ENCODE assay signal across 22 cellular contexts in genomic region chr6:144497650-144498049, GRCh38.
DNase-seq lines count a peak whose midpoint lies in the region; ATAC-seq and TF ChIP-seq lines count a peak whose summit lies in the region.
"Had no signal": no experiment of that assay in that cellular context is flagged by ENCODE, and none has a peak within 500 bp of the region (broad histone marks: within the 10 kb centered on the region; RNA-seq: fewer than 3 reads in every experiment).

No MANE protein-coding gene starts in this region.

- H3K56ac ChIP-seq in IMR-90 (ENCODE audit: extremely low read depth, insufficient read depth, low read length) = no peak overlapping the region

- no peak overlapping the region for H4K8ac ChIP-seq in IMR-90 (ENCODE audit: low read depth in 2 of 2, low read length in 2 of 2)

- H3K79me2 ChIP-seq in SK-N-SH (ENCODE audit: insufficient read depth) = no peaks in the 10 kb centered on the region

- H3K27ac ChIP-seq in SK-N-SH (ENCODE audit: low read depth in 2 of 2, low read length in 1 of 2) = no peak overlapping the region
- H3K27ac ChIP-seq in IMR-90 (ENCODE audit: insufficient read depth, low read length) = no peak overlapping the region
- no peak overlapping the region for H3K27ac ChIP-seq in uterus
- no peak overlapping the region for H3K27ac ChIP-seq in thyroid gland
- H3K27ac ChIP-seq: 22Rv1; BLaER1 treated with 17β-estradiol and CSF1 and Interleukin-3, amounts not matched to agents 10 nM and 100 nM; KMS-11 had no signal

- no peak overlapping the region for H2AK9ac ChIP-seq in IMR-90 (replicated peaks; ENCODE audit: low read depth, low read length, poor library complexity)

- H3K23ac ChIP-seq in IMR-90 (ENCODE audit: low read depth, low read length) = no peak overlapping the region

- H2BK20ac ChIP-seq in IMR-90 (ENCODE audit: low read depth, low read length) = no peak overlapping the region

- H3K9ac ChIP-seq in SK-N-SH = no peak overlapping the region
- H3K9ac ChIP-seq in IMR-90 (ENCODE audit: low read depth, low read length) = no peak overlapping the region
- H3K9ac ChIP-seq: BLaER1 treated with 17β-estradiol and CSF1 and Interleukin-3, amounts not matched to agents 10 nM and 100 nM; KMS-11 had no signal

- H2BK15ac ChIP-seq in IMR-90 (ENCODE audit: low read depth, low read length) = no peak overlapping the region

- no peaks in the 10 kb centered on the region for H3K9me2 ChIP-seq in SK-N-SH

- WGBS in SK-N-SH (ENCODE audit: low lambda C conversion rate) = 22% methylated on average over 1 of the region's 1 CpG
- WGBS in IMR-90 (ENCODE audit: extremely low coverage in 2 of 2, insufficient read length in 1 of 2), 2 experiments = no CpG with 5 or more reads among the region's 1 CpG
- 82 to 91% methylated on average over 1 of the region's 1 CpG for WGBS in thyroid gland, 2 donors

- peaks cover 30 to 34% of the 10 kb centered on the region in 2 donors for H3K4me1 Mint-ChIP-seq in natural killer cell
- H3K4me1 Mint-ChIP-seq: H9 had no signal

- DNase-seq in SK-N-SH = no peak
- peak; percentile 14 for DNase-seq in IMR-90
- DNase-seq in amniotic epithelial cell (ENCODE audit: low read depth) = peak; percentile 65
- DNase-seq in natural killer cell = no peak
- no peak for DNase-seq in uterus
- no peak for DNase-seq in cerebellar nuclear complex (lab: John Stamatoyannopoulos, UW)
- DNase-seq in thyroid gland = no peak
- DNase-seq: COR-L47, DMS153, H9, MG63, NCI-H1092 treated with DMSO at 0.1 percent for 48 hours, NCI-H187, NCI-H2171, NCI-H446 treated with DMSO at 0.1 percent for 48 hours, NCI-H774 had no signal

- H3K14ac ChIP-seq in IMR-90 (replicated peaks; ENCODE audit: low read depth, low read length) = no peak overlapping the region

- H2AFZ ChIP-seq in SK-N-SH (ENCODE audit: low read depth) = no peak overlapping the region
- H2AFZ ChIP-seq in IMR-90 (replicated peaks; ENCODE audit: low read length, poor library complexity) = no peak overlapping the region

- no peak for TF ChIP-seq RAD21 in SK-N-SH (IDR thresholded peaks at IDR 0.05; ENCODE audit: low read length)
- no peak for TF ChIP-seq RAD21 in IMR-90 (IDR thresholded peaks at IDR 0.05; ENCODE audit: low read length)

- H3K4me1 ChIP-seq in SK-N-SH (ENCODE audit: control insufficient read depth in 1 of 2, insufficient read depth in 2 of 2, low read depth in 1 of 2, low read length in 1 of 2) (no peaks in the 10 kb centered on the region), IMR-90 (ENCODE audit: control insufficient read depth, insufficient read depth, low read length) (no peaks in the 10 kb centered on the region), uterus (no peaks in the 10 kb centered on the region), thyroid gland (no peaks in the 10 kb centered on the region)
- H3K4me1 ChIP-seq: BLaER1 treated with 17β-estradiol and CSF1 and Interleukin-3, amounts not matched to agents 10 nM and 100 nM had no signal

- no peak for TF ChIP-seq EP300 in SK-N-SH (IDR thresholded peaks at IDR 0.05; ENCODE audit: borderline replicate concordance in 1 of 2, low read depth in 1 of 2, low read length in 1 of 2)

- H3K4me3 ChIP-seq in SK-N-SH (ENCODE audit: low read depth in 2 of 2, low read length in 1 of 2) (no peak overlapping the region), IMR-90 (ENCODE audit: insufficient read depth, low read depth, low read length) (no peak overlapping the region), uterus (no peak overlapping the region), thyroid gland (replicated peaks in 1 of 3) (no peak overlapping the region)
- H3K4me3 ChIP-seq: BLaER1 treated with 17β-estradiol and CSF1 and Interleukin-3, amounts not matched to agents 10 nM and 100 nM; MG63 had no signal

- no TSS peak for BruUV-seq in IMR-90 (replicated peaks; lab: Mats Ljungman, UMichigan)

- no peak overlapping the region for H3K18ac ChIP-seq in IMR-90 (ENCODE audit: low read depth, low read length)

- H3K27me3 ChIP-seq in SK-N-SH (ENCODE audit: insufficient read depth) = no peaks in the 10 kb centered on the region
- no peaks in the 10 kb centered on the region for H3K27me3 ChIP-seq in IMR-90 (ENCODE audit: control insufficient read depth, insufficient read depth, low read length)
- H3K27me3 ChIP-seq in uterus = no peaks in the 10 kb centered on the region
- H3K27me3 ChIP-seq in thyroid gland = no peaks in the 10 kb centered on the region
- H3K27me3 ChIP-seq: BLaER1 treated with 17β-estradiol and CSF1 and Interleukin-3, amounts not matched to agents 10 nM and 100 nM; MG63 had no signal

- peaks cover 6 to 8% of the 10 kb centered on the region in 2 experiments; a peak in 2 of 4 replicates for H3K79me1 ChIP-seq in IMR-90 (ENCODE audit: low read depth in 1 of 2, low read length in 2 of 2)

- dilution Hi-C loops in IMR-90 (cut with HindIII; ENCODE audit: low sequenced_read_pairs, unreplicated experiment) = no loop called here

- no peak overlapping the region for H3K4me3 Mint-ChIP-seq in natural killer cell
- H3K4me3 Mint-ChIP-seq: H9 had no signal

- H3K27ac Mint-ChIP-seq in natural killer cell = peak overlapping the region; percentile 75 to 77
- H3K27ac Mint-ChIP-seq: H9 had no signal

- H3K36me3 Mint-ChIP-seq in natural killer cell = peaks cover 14% of the 10 kb centered on the region

- H3K9me1 ChIP-seq in IMR-90 (ENCODE audit: insufficient read depth, low read length) = peaks cover 3% of the 10 kb centered on the region; the same call in 1 of the 2 replicates

- H3K4me2 ChIP-seq in SK-N-SH (no peak overlapping the region), IMR-90 (ENCODE audit: low read depth, low read length) (no peak overlapping the region)
- H3K4me2 ChIP-seq: BLaER1 treated with 17β-estradiol and CSF1 and Interleukin-3, amounts not matched to agents 10 nM and 100 nM; KMS-11 had no signal

- intact Hi-C loops in IMR-90 (cut with micrococcal nuclease) = no loop called here
- intact Hi-C loops in natural killer cell (cut with micrococcal nuclease) = no loop called here
- intact Hi-C loops in uterus (cut with DNase I; ENCODE audit: low total_unique reads) = no loop called here
- intact Hi-C loops in thyroid gland (cut with DNase I) = no loop called here

- no peak overlapping the region for H2AK5ac ChIP-seq in IMR-90 (ENCODE audit: low read depth, low read length)

- no peak overlapping the region for H4K91ac ChIP-seq in IMR-90 (ENCODE audit: insufficient read depth, low read depth, low read length)

- H3K36me3 ChIP-seq in SK-N-SH (replicated peaks in 1 of 2; ENCODE audit: control insufficient read depth in 1 of 2, insufficient read depth in 2 of 2, low read length in 1 of 2) (no peaks in the 10 kb centered on the region), IMR-90 (ENCODE audit: control insufficient read depth, insufficient read depth, low read length) (peaks cover 12% of the 10 kb centered on the region; the same call in 1 of the 2 replicates), uterus (no peaks in the 10 kb centered on the region), thyroid gland (peaks cover 16 to 19% of the 10 kb centered on the region in 2 donors)

- TF ChIP-seq CTCF in SK-N-SH (IDR thresholded peaks at IDR 0.05) (no peak), IMR-90 (conservative IDR thresholded peaks at IDR 0.05; ENCODE audit: low read depth, low read length) (no peak), natural killer cell (IDR thresholded peaks at IDR 0.05) (no peak), uterus (IDR thresholded peaks at IDR 0.05) (no peak), thyroid gland (IDR thresholded peaks at IDR 0.05) (no peak)

- H3K9me3 ChIP-seq in SK-N-SH = no peaks in the 10 kb centered on the region
- no peaks in the 10 kb centered on the region for H3K9me3 ChIP-seq in IMR-90 (ENCODE audit: control insufficient read depth, insufficient read depth, low read length)
- H3K9me3 ChIP-seq in uterus = no peaks in the 10 kb centered on the region
- H3K9me3 ChIP-seq in thyroid gland = no peaks in the 10 kb centered on the region
- H3K9me3 ChIP-seq: MG63 had no signal

- peaks cover 5% of the 10 kb centered on the region for H3F3A ChIP-seq in SK-N-SH (replicated peaks; ENCODE audit: insufficient read depth)

- in situ Hi-C loops in IMR-90 (cut with MboI; ENCODE audit: low sequenced_read_pairs) = no loop called here

- TF ChIP-seq POLR2A in IMR-90 (IDR thresholded peaks at IDR 0.05; ENCODE audit: low read depth, low read length) (no peak), uterus (IDR thresholded peaks at IDR 0.05) (no peak), thyroid gland (IDR thresholded peaks at IDR 0.05) (no peak)

- H4K20me1 ChIP-seq in SK-N-SH (ENCODE audit: insufficient read depth) = no peaks in the 10 kb centered on the region
- H4K20me1 ChIP-seq in IMR-90 (ENCODE audit: insufficient read depth, low read length) = no peaks in the 10 kb centered on the region

- no peak overlapping the region for H2BK120ac ChIP-seq in IMR-90 (ENCODE audit: low read depth, low read length)

- no peak overlapping the region for H3K4ac ChIP-seq in IMR-90 (ENCODE audit: low read depth, low read length)

- POLR2A ChIA-PET in SK-N-SH (lab: Yijun Ruan, JAX) = no interaction called here
- POLR2A ChIA-PET in IMR-90 (lab: Charles Lee; ENCODE audit: unreplicated experiment) = no interaction called here

- CTCF ChIA-PET in SK-N-SH (lab: Yijun Ruan, JAX) = interaction anchor here (0.6 kb wide), 1 partner anchor 25 kb away, joined by 3 read pairs; no protein-coding TSS in a partner anchor
- CTCF ChIA-PET in IMR-90 (lab: Yijun Ruan, JAX) = no interaction called here

- no peaks in the 10 kb centered on the region for H3K27me3 Mint-ChIP-seq in natural killer cell (ENCODE audit: low read depth in 2 of 2)

- H2BK5ac ChIP-seq in IMR-90 (ENCODE audit: low read depth, low read length, poor library complexity, severe bottlenecking) = no peak overlapping the region

- peak; percentile 43 for ATAC-seq in SK-N-SH treated with all-trans-retinoic acid at 6 μM for 48 hours
- no peak for ATAC-seq in IMR-90 (ENCODE audit: low read depth)
- ATAC-seq in natural killer cell = no peak
- ATAC-seq: Panc1, Right ventricle myocardium inferior had no signal

- H3K9me3 Mint-ChIP-seq in natural killer cell = no peaks in the 10 kb centered on the region

- H4K5ac ChIP-seq in IMR-90 (ENCODE audit: low read depth, low read length) = no peak overlapping the region

TF ChIP-seq in SK-N-SH treated with all-trans-retinoic acid at 6 μM for 48 hours, 23 proteins besides CTCF, POLR2A, EP300 and RAD21 (continues in another document):
- TF ChIP-seq SNAI2 (CRISPR knock-in tag; IDR thresholded peaks at IDR 0.05) = no peak

TF ChIP-seq in SK-N-SH, 30 proteins besides CTCF, POLR2A, EP300 and RAD21 (continues in another document):
- no peak for TF ChIP-seq YY1 (IDR thresholded peaks at IDR 0.05; ENCODE audit: low read depth)
- TF ChIP-seq SIN3A (IDR thresholded peaks at IDR 0.05; ENCODE audit: borderline replicate concordance, low read depth, low read length) = no peak
- TF ChIP-seq SMC3 (IDR thresholded peaks at IDR 0.05; ENCODE audit: low read depth, low read length) = no peak
- TF ChIP-seq CHD2 (IDR thresholded peaks at IDR 0.05; ENCODE audit: low read length, partially characterized antibody) = no peak

TF ChIP-seq in IMR-90, 13 proteins besides CTCF, POLR2A, EP300 and RAD21:
- no peak for TF ChIP-seq CHD1 (IDR thresholded peaks at IDR 0.05; ENCODE audit: low read depth, low read length)

Comparison
In these comparisons a context has a peak if more than half of its experiments do, and no peak if none do; other contexts are left out.
1. DNase-seq: peak in IMR-90 (single experiment) and amniotic epithelial cell (single experiment); none in SK-N-SH (single experiment), natural killer cell (single experiment), uterus (0 of 2), cerebellar nuclear complex (0 of 2) and thyroid gland (0 of 2).